Comparison of ENCODE assay signal across 33 cellular contexts in genomic region chr20:24815931-24816330, GRCh38.
"Had no signal": no experiment of that assay in that cellular context is flagged by ENCODE, and none has a peak within 500 bp of the region (broad histone marks: within the 10 kb centered on the region; RNA-seq: fewer than 3 reads in every experiment).

No MANE protein-coding gene starts in this region.

- H3K4me1 Mint-ChIP-seq: activated CD4-positive, alpha-beta T cell treated with anti-CD3 and anti-CD28 coated beads, Interleukin-2, amount 10 ng/mL, durations not matched to agents 24 days and 14 days; activated naive CD8-positive, alpha-beta T cell treated with anti-CD3 and anti-CD28 coated beads for 36 hours; activated T-helper 17 cell treated with anti-CD3 and anti-CD28 coated beads, Interleukin-2, amount 50 U/mL, for 72 hours; T-cell had no signal

- H3K4me3 ChIP-seq: adrenal gland, body of pancreas, breast epithelium had no signal

- H3K27ac ChIP-seq: adrenal gland, body of pancreas, brain microvascular endothelial cell, breast epithelium, VCaP had no signal

- H3K36me3 Mint-ChIP-seq: activated CD4-positive, alpha-beta memory T cell treated with anti-CD3 and anti-CD28 coated beads for 36 hours; activated naive CD4-positive, alpha-beta T cell treated with anti-CD3 and anti-CD28 coated beads, Interleukin-2, amount 50 U/mL, for 72 hours; activated naive CD8-positive, alpha-beta T cell treated with anti-CD3 and anti-CD28 coated beads for 36 hours; T-cell had no signal

- ATAC-seq: activated CD8-positive, alpha-beta T cell treated with anti-CD3 and anti-CD28 coated beads for 36 hours; activated naive CD4-positive, alpha-beta T cell treated with anti-CD3 and anti-CD28 coated beads, Interleukin-2, amount 50 U/mL, for 72 hours; activated T-cell treated with anti-CD3 and anti-CD28 coated beads, Interleukin-2, amount 50 U/mL, for 4 hours; activated T-cell treated with anti-CD3 and anti-CD28 coated beads, Interleukin-2, amount 50 U/mL, for 72 hours; activated T-helper 17 cell treated with anti-CD3 and anti-CD28 coated beads, Interleukin-2, amount 50 U/mL, for 72 hours; body of pancreas; T-cell had no signal

- H3K27me3 ChIP-seq: adrenal gland, body of pancreas, brain microvascular endothelial cell had no signal

- H3K4me3 Mint-ChIP-seq: activated B cell treated with CpG ODN at 0.5 μM for 24 hours; activated CD4-positive, alpha-beta memory T cell treated with anti-CD3 and anti-CD28 coated beads for 36 hours; activated CD4-positive, alpha-beta T cell treated with anti-CD3 and anti-CD28 coated beads, Interleukin-2, amount 10 ng/mL, durations not matched to agents 24 days and 14 days; activated CD8-positive, alpha-beta T cell treated with anti-CD3 and anti-CD28 coated beads for 36 hours; activated naive CD4-positive, alpha-beta T cell treated with anti-CD3 and anti-CD28 coated beads for 36 hours; activated naive CD8-positive, alpha-beta T cell treated with anti-CD3 and anti-CD28 coated beads for 36 hours; activated T-cell treated with anti-CD3 and anti-CD28 coated beads, Interleukin-2, amount 50 U/mL, for 4 hours; activated T-cell treated with anti-CD3 and anti-CD28 coated beads, Interleukin-2, amount 50 U/mL, for 72 hours; activated T-helper 1 cell treated with anti-CD3 and anti-CD28 coated beads, Interleukin-12 subunit alpha, Interleukin-12 subunit beta, Interleukin-2, Interleukin-4 antibody, amounts not matched to agents 30 ng/mL and 10 ng/mL and 1 ng/mL, durations not matched to agents 14 hours and 24 hours and 36 hours; activated T-helper 17 cell treated with anti-CD3 and anti-CD28 coated beads, Interleukin-2, amount 50 U/mL, for 72 hours; T-cell; T-helper 2 cell treated with Interferon-gamma antibody and Interleukin-4, amounts not matched to agents 5 μg/mL and 100 μg/mL, for 36 hours had no signal

- H3K4me1 ChIP-seq: adrenal gland, body of pancreas, breast epithelium had no signal

- H3K9me3 ChIP-seq: adrenal gland, body of pancreas, breast epithelium had no signal

- H3K36me3 ChIP-seq: adrenal gland, brain microvascular endothelial cell, breast epithelium had no signal

- H3K27me3 Mint-ChIP-seq: activated CD4-positive, alpha-beta T cell treated with anti-CD3 and anti-CD28 coated beads, Interleukin-2, amount 10 ng/mL, durations not matched to agents 24 days and 14 days; activated CD8-positive, alpha-beta T cell treated with anti-CD3 and anti-CD28 coated beads for 36 hours; activated naive CD8-positive, alpha-beta T cell treated with anti-CD3 and anti-CD28 coated beads for 36 hours had no signal

- H3K27ac Mint-ChIP-seq: activated B cell treated with CpG ODN at 0.5 μM for 24 hours; activated CD4-positive, alpha-beta memory T cell treated with anti-CD3 and anti-CD28 coated beads for 36 hours; activated CD4-positive, alpha-beta T cell treated with anti-CD3 and anti-CD28 coated beads, Interleukin-2, amount 10 ng/mL, durations not matched to agents 24 days and 14 days; activated CD8-positive, alpha-beta T cell treated with anti-CD3 and anti-CD28 coated beads for 36 hours; activated naive CD4-positive, alpha-beta T cell treated with anti-CD3 and anti-CD28 coated beads for 36 hours; activated naive CD8-positive, alpha-beta T cell treated with anti-CD3 and anti-CD28 coated beads for 36 hours; activated T-cell treated with anti-CD3 and anti-CD28 coated beads, Interleukin-2, amount 50 U/mL, for 72 hours; activated T-helper 1 cell treated with anti-CD3 and anti-CD28 coated beads, Interleukin-12 subunit alpha, Interleukin-12 subunit beta, Interleukin-2, Interleukin-4 antibody, amounts not matched to agents 30 ng/mL and 10 ng/mL and 1 ng/mL, durations not matched to agents 14 hours and 24 hours and 36 hours; activated T-helper 17 cell treated with anti-CD3 and anti-CD28 coated beads, Interleukin-2, amount 50 U/mL, for 72 hours; T-cell; T-helper 2 cell treated with Interferon-gamma antibody and Interleukin-4, amounts not matched to agents 5 μg/mL and 100 μg/mL, for 36 hours had no signal

- DNase-seq: activated B cell treated with CpG ODN at 0.5 μM for 24 hours; activated CD4-positive, alpha-beta memory T cell treated with anti-CD3 and anti-CD28 coated beads for 36 hours; activated CD4-positive, alpha-beta T cell treated with anti-CD3 and anti-CD28 coated beads for 4 hours; activated CD4-positive, alpha-beta T cell treated with anti-CD3 and anti-CD28 coated beads, Interleukin-2, amount 10 ng/mL, durations not matched to agents 24 days and 14 days; activated CD4-positive, alpha-beta T cell treated with anti-CD3 and anti-CD28 coated beads, Interleukin-2, amount 50 U/mL, for 1 hour; activated CD4-positive, alpha-beta T cell treated with anti-CD3 and anti-CD28 coated beads, Interleukin-2, amount 50 U/mL, for 4 hours; activated CD4-positive, CD25-positive, alpha-beta regulatory T cell treated with anti-CD3 and anti-CD28 coated beads, Interleukin-2, amount 50 U/mL, for 72 hours; activated CD8-positive, alpha-beta memory T cell treated with anti-CD3 and anti-CD28 coated beads, Interleukin-2, amount 50 U/mL, for 4 hours; activated CD8-positive, alpha-beta T cell treated with anti-CD3 and anti-CD28 coated beads for 36 hours; activated effector memory CD4-positive, alpha-beta T cell treated with anti-CD3 and anti-CD28 coated beads, Interleukin-2, amount 50 U/mL, for 16 hours; activated gamma-delta T cell treated with Interleukin-2 at 50 U/mL for 16 hours; activated naive CD4-positive, alpha-beta T cell; activated naive CD4-positive, alpha-beta T cell treated with anti-CD3 and anti-CD28 coated beads for 36 hours; activated naive CD4-positive, alpha-beta T cell treated with anti-CD3 and anti-CD28 coated beads, Interleukin-2, amount 50 U/mL, for 16 hours; activated naive CD8-positive, alpha-beta T cell treated with anti-CD3 and anti-CD28 coated beads for 36 hours; activated T-cell treated with anti-CD3 and anti-CD28 coated beads for 4 hours; activated T-cell treated with anti-CD3 and anti-CD28 coated beads, Interleukin-2, amount 50 U/mL, for 1 hour; activated T-cell treated with anti-CD3 and anti-CD28 coated beads, Interleukin-2, amount 50 U/mL, for 4 hours; activated T-cell treated with anti-CD3 and anti-CD28 coated beads, Interleukin-2, amount 50 U/mL, for 72 hours; adrenal gland; amniotic stem cell; body of pancreas; brain microvascular endothelial cell; central memory CD4-positive, alpha-beta T cell; T-cell; T-helper 2 cell; T-helper 9 cell had no signal
